ENCODE assay signal across 1 cellular context in genomic region chr5:53001541-53001940, GRCh38.
A peak's percentile ranks its signal among the peaks of the same experiment; 100 is the strongest.
TF ChIP-seq lines count a peak whose summit lies in the region.

No MANE protein-coding gene starts in this region.

TF ChIP-seq in HepG2, 621 proteins besides CTCF, POLR2A, EP300 and RAD21 (continued from another document):
- TF ChIP-seq, protein P1, sequence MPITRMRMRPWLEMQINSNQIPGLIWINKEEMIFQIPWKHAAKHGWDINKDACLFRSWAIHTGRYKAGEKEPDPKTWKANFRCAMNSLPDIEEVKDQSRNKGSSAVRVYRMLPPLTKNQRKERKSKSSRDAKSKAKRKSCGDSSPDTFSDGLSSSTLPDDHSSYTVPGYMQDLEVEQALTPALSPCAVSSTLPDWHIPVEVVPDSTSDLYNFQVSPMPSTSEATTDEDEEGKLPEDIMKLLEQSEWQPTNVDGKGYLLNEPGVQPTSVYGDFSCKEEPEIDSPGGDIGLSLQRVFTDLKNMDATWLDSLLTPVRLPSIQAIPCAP (CRISPR knock-in tag; IDR thresholded peaks at IDR 0.05; ENCODE audit: low read depth) = no peak
- no peak for TF ChIP-seq SIN3B (IDR thresholded peaks at IDR 0.05; ENCODE audit: low read length)
- 0 out of 2 replicates have a peak, but pooled peaks have one; percentile 18 for TF ChIP-seq ZBTB43 (CRISPR knock-in tag; conservative IDR thresholded peaks at IDR 0.05)
- TF ChIP-seq KDM4B (CRISPR knock-in tag; IDR thresholded peaks at IDR 0.05) = no peak
- no peak for TF ChIP-seq RELA (CRISPR knock-in tag; IDR thresholded peaks at IDR 0.05)
- TF ChIP-seq NR2F2 (IDR thresholded peaks at IDR 0.05; ENCODE audit: borderline replicate concordance, low read depth) = peak; percentile 79
- 0 out of 2 replicates have a peak, but pooled peaks have one; percentile 43 for TF ChIP-seq ZNF503 (CRISPR knock-in tag; IDR thresholded peaks at IDR 0.05)
- peak; percentile 47; the same call in 1 of the 2 replicates for TF ChIP-seq ZNF710 (CRISPR knock-in tag; IDR thresholded peaks at IDR 0.05; ENCODE audit: borderline replicate concordance)
- no peak for TF ChIP-seq NFE2L1 (CRISPR knock-in tag; IDR thresholded peaks at IDR 0.05; ENCODE audit: borderline replicate concordance)
- TF ChIP-seq TCF7 (IDR thresholded peaks at IDR 0.05; ENCODE audit: low read depth) = peak; percentile 55
- TF ChIP-seq ZMYM4 (CRISPR knock-in tag; IDR thresholded peaks at IDR 0.05) = peak; percentile 35; the same call in 1 of the 2 replicates
- peak; percentile 64; the same call in 1 of the 2 replicates for TF ChIP-seq MBD4 (IDR thresholded peaks at IDR 0.05; ENCODE audit: borderline replicate concordance, low read length)
- peak; percentile 49 for TF ChIP-seq TBL1XR1 (IDR thresholded peaks at IDR 0.05; ENCODE audit: borderline replicate concordance, low read length, partially characterized antibody)
- TF ChIP-seq ZNF256 (CRISPR knock-in tag; conservative IDR thresholded peaks at IDR 0.05) = no peak
- no peak for TF ChIP-seq ZNF33A (CRISPR knock-in tag; IDR thresholded peaks at IDR 0.05; ENCODE audit: borderline replicate concordance)
- peak; percentile 38; the same call in 1 of the 2 replicates for TF ChIP-seq HNF4G (IDR thresholded peaks at IDR 0.05; ENCODE audit: borderline replicate concordance, low read depth, low read length)
- no peak for TF ChIP-seq HNF4G (CRISPR knock-in tag; IDR thresholded peaks at IDR 0.05; ENCODE audit: borderline replicate concordance, low read depth)
- peak; percentile 45; the same call in 1 of the 2 replicates for TF ChIP-seq HDAC1 (CRISPR knock-in tag; IDR thresholded peaks at IDR 0.05)
- peak; percentile 87 for TF ChIP-seq TEAD3 (CRISPR knock-in tag; optimal IDR thresholded peaks at IDR 0.05; ENCODE audit: borderline replicate concordance)
- 0 out of 2 replicates have a peak, but pooled peaks have one; percentile 17 for TF ChIP-seq NR2C2 (CRISPR knock-in tag; IDR thresholded peaks at IDR 0.05; ENCODE audit: borderline replicate concordance)
- TF ChIP-seq SCMH1 (CRISPR knock-in tag; IDR thresholded peaks at IDR 0.05; ENCODE audit: borderline replicate concordance) = no peak
- TF ChIP-seq, protein P2, sequence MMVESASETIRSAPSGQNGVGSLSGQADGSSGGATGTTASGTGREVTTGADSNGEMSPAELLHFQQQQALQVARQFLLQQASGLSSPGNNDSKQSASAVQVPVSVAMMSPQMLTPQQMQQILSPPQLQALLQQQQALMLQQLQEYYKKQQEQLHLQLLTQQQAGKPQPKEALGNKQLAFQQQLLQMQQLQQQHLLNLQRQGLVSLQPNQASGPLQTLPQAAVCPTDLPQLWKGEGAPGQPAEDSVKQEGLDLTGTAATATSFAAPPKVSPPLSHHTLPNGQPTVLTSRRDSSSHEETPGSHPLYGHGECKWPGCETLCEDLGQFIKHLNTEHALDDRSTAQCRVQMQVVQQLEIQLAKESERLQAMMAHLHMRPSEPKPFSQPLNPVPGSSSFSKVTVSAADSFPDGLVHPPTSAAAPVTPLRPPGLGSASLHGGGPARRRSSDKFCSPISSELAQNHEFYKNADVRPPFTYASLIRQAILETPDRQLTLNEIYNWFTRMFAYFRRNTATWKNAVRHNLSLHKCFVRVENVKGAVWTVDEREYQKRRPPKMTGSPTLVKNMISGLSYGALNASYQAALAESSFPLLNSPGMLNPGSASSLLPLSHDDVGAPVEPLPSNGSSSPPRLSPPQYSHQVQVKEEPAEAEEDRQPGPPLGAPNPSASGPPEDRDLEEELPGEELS (CRISPR knock-in tag; IDR thresholded peaks at IDR 0.05) = peak; percentile 38; the same call in 1 of the 2 replicates
- no peak for TF ChIP-seq SMC3 (IDR thresholded peaks at IDR 0.05; ENCODE audit: low read length)
- TF ChIP-seq JDP2 (CRISPR knock-in tag; IDR thresholded peaks at IDR 0.05; ENCODE audit: borderline replicate concordance) = no peak
- TF ChIP-seq SOX13 (IDR thresholded peaks at IDR 0.05) = 0 out of 2 replicates have a peak, but pooled peaks have one; percentile 19
- peak in 1 of 2 experiments; percentile 74; a peak in 2 of 4 replicates for TF ChIP-seq SOX13 (CRISPR knock-in tag; conservative IDR thresholded peaks at IDR 0.05 in 1 of 2, IDR thresholded peaks at IDR 0.05 in 1 of 2)
- TF ChIP-seq ZNF333 (CRISPR knock-in tag; IDR thresholded peaks at IDR 0.05; ENCODE audit: borderline replicate concordance) = no peak
- no peak for TF ChIP-seq SMYD3 (CRISPR knock-in tag; IDR thresholded peaks at IDR 0.05)
- TF ChIP-seq KDM2A (CRISPR knock-in tag; IDR thresholded peaks at IDR 0.05; ENCODE audit: borderline replicate concordance, low read depth) = no peak
- peak; percentile 93 for TF ChIP-seq NR2F6 (IDR thresholded peaks at IDR 0.05)
- TF ChIP-seq NR2F6 (CRISPR knock-in tag; IDR thresholded peaks at IDR 0.05) = peak; percentile 91
- no peak for TF ChIP-seq ZNF691 (CRISPR knock-in tag; IDR thresholded peaks at IDR 0.05; ENCODE audit: borderline replicate concordance, low read depth)
- TF ChIP-seq, protein P3, sequence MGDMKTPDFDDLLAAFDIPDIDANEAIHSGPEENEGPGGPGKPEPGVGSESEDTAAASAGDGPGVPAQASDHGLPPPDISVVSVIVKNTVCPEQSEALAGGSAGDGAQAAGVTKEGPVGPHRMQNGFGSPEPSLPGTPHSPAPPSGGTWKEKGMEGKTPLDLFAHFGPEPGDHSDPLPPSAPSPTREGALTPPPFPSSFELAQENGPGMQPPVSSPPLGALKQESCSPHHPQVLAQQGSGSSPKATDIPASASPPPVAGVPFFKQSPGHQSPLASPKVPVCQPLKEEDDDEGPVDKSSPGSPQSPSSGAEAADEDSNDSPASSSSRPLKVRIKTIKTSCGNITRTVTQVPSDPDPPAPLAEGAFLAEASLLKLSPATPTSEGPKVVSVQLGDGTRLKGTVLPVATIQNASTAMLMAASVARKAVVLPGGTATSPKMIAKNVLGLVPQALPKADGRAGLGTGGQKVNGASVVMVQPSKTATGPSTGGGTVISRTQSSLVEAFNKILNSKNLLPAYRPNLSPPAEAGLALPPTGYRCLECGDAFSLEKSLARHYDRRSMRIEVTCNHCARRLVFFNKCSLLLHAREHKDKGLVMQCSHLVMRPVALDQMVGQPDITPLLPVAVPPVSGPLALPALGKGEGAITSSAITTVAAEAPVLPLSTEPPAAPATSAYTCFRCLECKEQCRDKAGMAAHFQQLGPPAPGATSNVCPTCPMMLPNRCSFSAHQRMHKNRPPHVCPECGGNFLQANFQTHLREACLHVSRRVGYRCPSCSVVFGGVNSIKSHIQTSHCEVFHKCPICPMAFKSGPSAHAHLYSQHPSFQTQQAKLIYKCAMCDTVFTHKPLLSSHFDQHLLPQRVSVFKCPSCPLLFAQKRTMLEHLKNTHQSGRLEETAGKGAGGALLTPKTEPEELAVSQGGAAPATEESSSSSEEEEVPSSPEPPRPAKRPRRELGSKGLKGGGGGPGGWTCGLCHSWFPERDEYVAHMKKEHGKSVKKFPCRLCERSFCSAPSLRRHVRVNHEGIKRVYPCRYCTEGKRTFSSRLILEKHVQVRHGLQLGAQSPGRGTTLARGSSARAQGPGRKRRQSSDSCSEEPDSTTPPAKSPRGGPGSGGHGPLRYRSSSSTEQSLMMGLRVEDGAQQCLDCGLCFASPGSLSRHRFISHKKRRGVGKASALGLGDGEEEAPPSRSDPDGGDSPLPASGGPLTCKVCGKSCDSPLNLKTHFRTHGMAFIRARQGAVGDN (CRISPR knock-in tag; IDR thresholded peaks at IDR 0.05) = no peak
- peak; percentile 72; the same call in 1 of the 2 replicates for TF ChIP-seq NFIC (IDR thresholded peaks at IDR 0.05; ENCODE audit: low read length)
- no peak for TF ChIP-seq DNMT3B (CRISPR knock-in tag; conservative IDR thresholded peaks at IDR 0.05)
- no peak for TF ChIP-seq KDM1A (CRISPR knock-in tag; IDR thresholded peaks at IDR 0.05)
- no peak for TF ChIP-seq ZNF737 (CRISPR knock-in tag; IDR thresholded peaks at IDR 0.05; ENCODE audit: borderline replicate concordance)
